ENCODE assay signal across 8 cellular contexts in genomic region chr17:789931-790873, GRCh38. TPM values are rescaled to one million over a fixed set of nuclear protein-coding genes. Genes with fewer than 3 reads are reported as not detected.
DNase-seq lines count a peak whose midpoint lies in the region; ATAC-seq, FAIRE-seq and TF ChIP-seq lines count a peak whose summit lies in the region.
"Not testable (repeated sequence)": the region's sequence is repeated elsewhere in the genome, so short reads cannot be mapped to it uniquely, and the experiment has no call there.

No MANE protein-coding gene starts in this region.

- H4K5ac ChIP-seq in IMR-90 (ENCODE audit: low read depth, low read length), result not testable (repeated sequence)

- not testable (repeated sequence) for H3K4me3 ChIP-seq in IMR-90 (ENCODE audit: insufficient read depth, low read depth, low read length); K562; esophagus muscularis mucosa; liver (ENCODE audit: low read depth in 1 of 3, low read length in 3 of 3)

- not testable (repeated sequence) for H2BK5ac ChIP-seq in IMR-90 (ENCODE audit: low read depth, low read length, poor library complexity, severe bottlenecking)

- not testable (repeated sequence) for H2BK15ac ChIP-seq in IMR-90 (ENCODE audit: low read depth, low read length)

- H2AFZ ChIP-seq in IMR-90 (replicated peaks; ENCODE audit: low read length, poor library complexity); K562 (ENCODE audit: low read depth, low read length): not testable (repeated sequence)

- POLR2A ChIA-PET in IMR-90 (lab: Charles Lee; ENCODE audit: unreplicated experiment); K562 (lab: Yijun Ruan, JAX): not testable (repeated sequence)

- H4K20me1 ChIP-seq in IMR-90 (ENCODE audit: insufficient read depth, low read length), result peaks cover 15% of the 10 kb centered on the region
- not testable (repeated sequence) for H4K20me1 ChIP-seq in K562 (replicated peaks; ENCODE audit: control insufficient read depth, insufficient read depth, low read length)

- H2AK5ac ChIP-seq in IMR-90 (ENCODE audit: low read depth, low read length), result not testable (repeated sequence)

- peak overlapping the region in 1 of 2 experiments; percentile 35; a peak in 1 of 4 replicates for H4K8ac ChIP-seq in IMR-90 (ENCODE audit: low read depth in 2 of 2, low read length in 2 of 2)

- not testable (repeated sequence) for H3K27me3 ChIP-seq in IMR-90 (ENCODE audit: control insufficient read depth, insufficient read depth, low read length); K562 (ENCODE audit: control insufficient read depth in 2 of 2, insufficient read depth in 2 of 2, low read length in 2 of 2); esophagus muscularis mucosa; liver (ENCODE audit: control insufficient read depth in 4 of 4, insufficient read depth in 4 of 4, low read length in 3 of 4)

- not testable (repeated sequence) for H2BK20ac ChIP-seq in IMR-90 (ENCODE audit: low read depth, low read length)

- BruUV-seq in IMR-90 (replicated peaks; lab: Mats Ljungman, UMichigan); K562 (replicated peaks; lab: Mats Ljungman, UMichigan): not testable (repeated sequence)

- not testable (repeated sequence) for TF ChIP-seq POLR2A in IMR-90 (IDR thresholded peaks at IDR 0.05; ENCODE audit: low read depth, low read length); K562 (conservative IDR thresholded peaks at IDR 0.05); esophagus muscularis mucosa (IDR thresholded peaks at IDR 0.05; ENCODE audit: low read depth)

- TF ChIP-seq CTCF in IMR-90 (conservative IDR thresholded peaks at IDR 0.05; ENCODE audit: low read depth, low read length); K562 (IDR thresholded peaks at IDR 0.05 in 2 of 3, conservative IDR thresholded peaks at IDR 0.05 in 1 of 3; ENCODE audit: insufficient read depth in 2 of 3, low read depth in 1 of 3, low read length in 3 of 3); esophagus muscularis mucosa (IDR thresholded peaks at IDR 0.05); liver (IDR thresholded peaks at IDR 0.05; ENCODE audit: low read depth, low read length, missing input control): not testable (repeated sequence)

- peaks cover 27% of the 10 kb centered on the region for H3K36me3 ChIP-seq in IMR-90 (ENCODE audit: control insufficient read depth, insufficient read depth, low read length)
- H3K36me3 ChIP-seq in K562 (ENCODE audit: control insufficient read depth, insufficient read depth, low read length), result peaks cover 58% of the 10 kb centered on the region; the same call in 2 of the 3 replicates
- peaks cover 21 to 61% (median 52%) of the 10 kb centered on the region in 4 donors for H3K36me3 ChIP-seq in esophagus muscularis mucosa
- H3K36me3 ChIP-seq in liver (ENCODE audit: control insufficient read depth in 4 of 4, insufficient read depth in 3 of 4, low read depth in 1 of 4, low read length in 3 of 4), result peaks cover 4 to 37% (median 23%) of the 10 kb centered on the region in 4 donors

- H3K14ac ChIP-seq in IMR-90 (replicated peaks; ENCODE audit: low read depth, low read length), result not testable (repeated sequence)

- 0 out of 2 replicates have a peak overlapping the region, but pooled peaks have one; percentile 35 for H3K4ac ChIP-seq in IMR-90 (ENCODE audit: low read depth, low read length)

- intact Hi-C loops in IMR-90 (cut with micrococcal nuclease) (loop anchor here (10.0 kb wide), 1 partner anchor 115 kb away; no protein-coding TSS in a partner anchor), esophagus muscularis mucosa (cut with DNase I) (loop anchor here (10.0 kb wide), 1 partner anchor 65 kb away; no protein-coding TSS in a partner anchor), left cardiac atrium (cut with DNase I) (loop anchor here in 1 of 2 donors (5.0 to 10.0 kb wide), 2 partner anchors 55 to 267 kb away; no protein-coding TSS in a partner anchor)
- intact Hi-C loops in K562 (cut with micrococcal nuclease); posterior vena cava (cut with DNase I): not testable (repeated sequence)

- dilution Hi-C loops in IMR-90 (cut with HindIII; ENCODE audit: low sequenced_read_pairs, unreplicated experiment), result loop anchor here (25.0 kb wide), 1 partner anchor 197 kb away; the partner anchor contains the start of genes NXN and TIMM22

- CTCF ChIA-PET in IMR-90 (lab: Yijun Ruan, JAX); K562 (lab: Yijun Ruan, JAX; ENCODE audit: low intra/inter-chr PET ratio): not testable (repeated sequence)

- not testable (repeated sequence) for H3K27ac ChIP-seq in IMR-90 (ENCODE audit: insufficient read depth, low read length); K562 (ENCODE audit: extremely low read depth, low read depth, low read length); liver (ENCODE audit: low read depth in 1 of 2, low read length in 2 of 2)
- H3K27ac ChIP-seq in esophagus muscularis mucosa (replicated peaks in 1 of 4), result peak overlapping the region; percentile 38 to 61 (median 57)

- DNase-seq in EH (ENCODE audit: low read depth) (peak; percentile 74), IMR-90 (peak; percentile 23), K562 (ENCODE audit: extremely low read depth in 1 of 4, low spot score in 3 of 4) (peak in 2 of 4 experiments; percentile 32 to 41), left cardiac atrium (peak; percentile 82), posterior vena cava (ENCODE audit: low spot score) (peak; percentile 88), ureter (ENCODE audit: low spot score) (peak; percentile 76)
- DNase-seq in esophagus muscularis mucosa (ENCODE audit: extremely low spot score), result not testable (repeated sequence)

- FAIRE-seq in K562 (lab: Jason Lieb, UNC), result not testable (repeated sequence)

- TF ChIP-seq RAD21 in IMR-90 (IDR thresholded peaks at IDR 0.05; ENCODE audit: low read length); K562 (CRISPR knock-in tag; conservative IDR thresholded peaks at IDR 0.05 in 1 of 2, IDR thresholded peaks at IDR 0.05 in 1 of 2); liver (IDR thresholded peaks at IDR 0.05): not testable (repeated sequence)

- not testable (repeated sequence) for H3K18ac ChIP-seq in IMR-90 (ENCODE audit: low read depth, low read length)

- peak; percentile 34 for ATAC-seq in IMR-90 (ENCODE audit: low read depth)
- ATAC-seq in K562, result not testable (repeated sequence)
- peak; percentile 77 to 79 for ATAC-seq in left cardiac atrium

- not testable (repeated sequence) for H3K9me3 ChIP-seq in IMR-90 (ENCODE audit: control insufficient read depth, insufficient read depth, low read length); K562 (replicated peaks; ENCODE audit: control insufficient read depth, insufficient read depth, low read depth, low read length); esophagus muscularis mucosa; liver (ENCODE audit: control insufficient read depth in 4 of 4, low read length in 3 of 4)

- peaks cover 19 to 45% of the 10 kb centered on the region in 2 experiments for H3K79me1 ChIP-seq in IMR-90 (ENCODE audit: low read depth in 1 of 2, low read length in 2 of 2)

- TF ChIP-seq EP300 in K562 (IDR thresholded peaks at IDR 0.05; ENCODE audit: low read length); esophagus muscularis mucosa (IDR thresholded peaks at IDR 0.05): not testable (repeated sequence)

- not testable (repeated sequence) for H3K56ac ChIP-seq in IMR-90 (ENCODE audit: extremely low read depth, insufficient read depth, low read length)

- H3K9me1 ChIP-seq in IMR-90 (ENCODE audit: insufficient read depth, low read length); K562 (ENCODE audit: control insufficient read depth, insufficient read depth, low read length): not testable (repeated sequence)

- H3K4me2 ChIP-seq in IMR-90 (ENCODE audit: low read depth, low read length); K562 (ENCODE audit: insufficient read depth, low read length): not testable (repeated sequence)

- not testable (repeated sequence) for H2BK120ac ChIP-seq in IMR-90 (ENCODE audit: low read depth, low read length)

- H3K79me2 ChIP-seq in K562 (ENCODE audit: control insufficient read depth, insufficient read depth, low read length), result not testable (repeated sequence)

- not testable (repeated sequence) for H2AK9ac ChIP-seq in IMR-90 (replicated peaks; ENCODE audit: low read depth, low read length, poor library complexity)

- H3K23ac ChIP-seq in IMR-90 (ENCODE audit: low read depth, low read length), result 0 out of 2 replicates have a peak overlapping the region, but pooled peaks have one; percentile 16

- WGBS in IMR-90 (ENCODE audit: extremely low coverage in 2 of 2, insufficient read length in 1 of 2), 2 experiments, result 49% methylated on average over 10 of the region's 38 CpGs; no CpG with 5 or more reads in 1 of the 2 experiments
- 94% methylated on average over 8 of the region's 38 CpGs for WGBS in K562 (ENCODE audit: insufficient coverage, low coverage, missing lambda C conversion rate)
- WGBS in esophagus muscularis mucosa, result 49% methylated on average over 30 of the region's 38 CpGs
- WGBS in liver, result 89% methylated on average over 35 of the region's 38 CpGs

- H3K9ac ChIP-seq in IMR-90 (ENCODE audit: low read depth, low read length); K562 (ENCODE audit: insufficient read depth in 1 of 2, low read depth in 2 of 2, low read length in 2 of 2); liver (ENCODE audit: low read depth in 1 of 2, low read length in 2 of 2): not testable (repeated sequence)

- in situ Hi-C loops in IMR-90 (cut with MboI; ENCODE audit: low sequenced_read_pairs), result loop anchor here (5.0 kb wide), 1 partner anchor 192 kb away; no protein-coding TSS in a partner anchor
- in situ Hi-C loops in K562 (cut with MboI), result loop anchor here (5.0 kb wide), 2 partner anchors 197 to 267 kb away; no protein-coding TSS in a partner anchor

- not testable (repeated sequence) for H4K91ac ChIP-seq in IMR-90 (ENCODE audit: insufficient read depth, low read depth, low read length)

- H3K4me1 ChIP-seq in IMR-90 (ENCODE audit: control insufficient read depth, insufficient read depth, low read length), result peaks cover 11% of the 10 kb centered on the region; the same call in 1 of the 2 replicates
- not testable (repeated sequence) for H3K4me1 ChIP-seq in K562 (replicated peaks in 1 of 2; ENCODE audit: control insufficient read depth in 2 of 2, insufficient read depth in 2 of 2, low read length in 2 of 2); liver (ENCODE audit: control insufficient read depth in 4 of 4, insufficient read depth in 4 of 4, low read length in 3 of 4)
- peaks cover 7 to 52% (median 35%) of the 10 kb centered on the region in 4 donors for H3K4me1 ChIP-seq in esophagus muscularis mucosa

RNA-seq across cellular contexts. Expression of gene MRM3, which starts 8.0 kb away (rescaled TPM):
- total RNA-seq in IMR-90 (2012; rRNA removed), result 15.2 and 16.1 TPM in 2 replicates
- polyA plus RNA-seq in IMR-90 (2012; rRNA removed), result 8.9 and 9.0 TPM in 2 replicates
- 8.3 and 10.0 TPM in 2 replicates for polyA plus RNA-seq in IMR-90 (2012; cell fraction: cytosol; rRNA removed)
- 5.4 and 7.5 TPM in 2 replicates for polyA plus RNA-seq in IMR-90 (2012; cell fraction: nucleus; rRNA removed; ENCODE audit: low replicate concordance)
- 19.2 and 25.8 TPM in 2 replicates for total RNA-seq in K562 (2011; cell fraction: chromatin; rRNA removed; ENCODE audit: low replicate concordance)
- 44.0 and 47.0 TPM in 2 replicates for total RNA-seq in K562 (2011; cell fraction: nucleolus; rRNA removed)
- 23.2 and 27.1 TPM in 2 replicates for total RNA-seq in K562 (2011; cell fraction: nucleoplasm; rRNA removed)
- 24.8 and 40.6 TPM in 2 replicates for total RNA-seq in K562 (2014; rRNA removed)
- total RNA-seq in K562 (2014; rRNA removed; fragmentation: Illumina TruSeq; extraction: Trizol), result 16.4 and 19.4 TPM in 2 replicates
- 18.3 and 19.5 TPM in 2 replicates for total RNA-seq in K562 (2015; rRNA removed; fragmentation: Illumina TruSeq; extraction: Trizol)
- total RNA-seq in K562 (2021), result 21.2 and 23.0 TPM in 2 replicates
- polyA plus RNA-seq in K562 (2011; rRNA removed), result 19.0 and 23.5 TPM in 2 replicates
- polyA plus RNA-seq in K562 (2011; cell fraction: cytosol; rRNA removed), result 15.6 and 17.3 TPM in 2 replicates
- 13.2 and 17.1 TPM in 2 replicates for polyA plus RNA-seq in K562 (2011; cell fraction: nucleus; rRNA removed)
- 11.2 and 20.0 TPM in 2 replicates for polyA plus RNA-seq in K562 (2012)
- 13.6 and 18.1 TPM in 2 replicates for polyA plus RNA-seq in K562 (2014; fragmentation: Illumina TruSeq; extraction: Trizol)
- polyA plus RNA-seq in K562 (2014; fragmentation: Nextera tagmentation; extraction: Ambion mirVana), result 1 to 10 TPM; 2.4 to 3.7 TPM
- 19.4 and 24.4 TPM in 2 replicates for polyA plus RNA-seq in K562 (2014; rRNA removed)
- polyA minus RNA-seq in K562 (2011; rRNA and poly(A)+ RNA removed), result 21.9 and 22.4 TPM in 2 replicates
- polyA minus RNA-seq in K562 (2011; cell fraction: cytosol; rRNA and poly(A)+ RNA removed), result 12.9 and 13.9 TPM in 2 replicates
- polyA minus RNA-seq in K562 (2011; cell fraction: nucleus; rRNA and poly(A)+ RNA removed), result 18.4 and 26.4 TPM in 2 replicates
- total RNA-seq in esophagus muscularis mucosa, result 10 to 100 TPM; 17.4 to 25.9 (median 23.9) TPM
- 10 to 100 TPM; 14.9 to 17.7 TPM for total RNA-seq in left cardiac atrium
- 10 to 100 TPM in 1 of 2 donors, 1 to 10 TPM in 1; 8.5 to 16.9 TPM for total RNA-seq in liver
- 10 to 100 TPM; 13.9 to 17.5 TPM for polyA plus RNA-seq in liver
- 1 to 10 TPM; 7.4 to 7.8 TPM for total RNA-seq in posterior vena cava
- total RNA-seq in ureter, result 10.7 TPM

RNA-seq across cellular contexts. Expression of gene GLOD4, which starts 8.1 kb away (rescaled TPM):
- 26.3 and 41.1 TPM in 2 replicates for total RNA-seq in IMR-90 (2012; rRNA removed)
- 26.5 and 36.7 TPM in 2 replicates for polyA plus RNA-seq in IMR-90 (2012; rRNA removed)
- polyA plus RNA-seq in IMR-90 (2012; cell fraction: cytosol; rRNA removed), result 7.9 and 19.3 TPM in 2 replicates
- 10.6 and 51.9 TPM in 2 replicates for polyA plus RNA-seq in IMR-90 (2012; cell fraction: nucleus; rRNA removed; ENCODE audit: low replicate concordance)
- 41.8 and 82.0 TPM in 2 replicates for total RNA-seq in K562 (2011; cell fraction: chromatin; rRNA removed; ENCODE audit: low replicate concordance)
- 22.0 and 26.6 TPM in 2 replicates for total RNA-seq in K562 (2011; cell fraction: nucleolus; rRNA removed)
- total RNA-seq in K562 (2011; cell fraction: nucleoplasm; rRNA removed), result 56.0 and 74.9 TPM in 2 replicates
- 45.3 and 52.0 TPM in 2 replicates for total RNA-seq in K562 (2014; rRNA removed)
- total RNA-seq in K562 (2014; rRNA removed; fragmentation: Illumina TruSeq; extraction: Trizol), result 52.7 and 61.4 TPM in 2 replicates
- total RNA-seq in K562 (2015; rRNA removed; fragmentation: Illumina TruSeq; extraction: Trizol), result 49.8 and 54.6 TPM in 2 replicates
- 55.2 and 64.9 TPM in 2 replicates for total RNA-seq in K562 (2021)
- 45.6 and 65.9 TPM in 2 replicates for polyA plus RNA-seq in K562 (2011; rRNA removed)
- polyA plus RNA-seq in K562 (2011; cell fraction: cytosol; rRNA removed), result 17.8 and 37.4 TPM in 2 replicates
- 33.7 and 46.6 TPM in 2 replicates for polyA plus RNA-seq in K562 (2011; cell fraction: nucleus; rRNA removed)
- 47.2 and 69.3 TPM in 2 replicates for polyA plus RNA-seq in K562 (2012)
- 67.2 and 67.6 TPM in 2 replicates for polyA plus RNA-seq in K562 (2014; fragmentation: Illumina TruSeq; extraction: Trizol)
- 100 to 1,000 TPM in 1 of 2 experiments, 10 to 100 TPM in 1; 62.3 to 109 TPM for polyA plus RNA-seq in K562 (2014; fragmentation: Nextera tagmentation; extraction: Ambion mirVana)
- polyA plus RNA-seq in K562 (2014; rRNA removed), result 69.2 and 81.7 TPM in 2 replicates
- 42.2 and 59.2 TPM in 2 replicates for polyA minus RNA-seq in K562 (2011; rRNA and poly(A)+ RNA removed)
- polyA minus RNA-seq in K562 (2011; cell fraction: cytosol; rRNA and poly(A)+ RNA removed), result 14.0 and 15.5 TPM in 2 replicates
- polyA minus RNA-seq in K562 (2011; cell fraction: nucleus; rRNA and poly(A)+ RNA removed), result 12.1 and 17.2 TPM in 2 replicates
- 10 to 100 TPM; 25.7 to 73.6 (median 53.9) TPM for total RNA-seq in esophagus muscularis mucosa
- total RNA-seq in left cardiac atrium, result 10 to 100 TPM; 32.7 to 41.1 TPM
- 10 to 100 TPM; 32.1 to 45.9 TPM for total RNA-seq in liver
- 10 to 100 TPM; 26.1 to 50.5 TPM for polyA plus RNA-seq in liver
- 10 to 100 TPM; 40.2 to 41.5 TPM for total RNA-seq in posterior vena cava
- total RNA-seq in ureter, result 72.4 TPM

RNA-seq across cellular contexts. Expression of gene GEMIN4, which starts 38.1 kb away (rescaled TPM):
- total RNA-seq in IMR-90 (2012; rRNA removed) (13.9 and 16.5 TPM in 2 replicates), K562 (2014; rRNA removed) (16.7 and 25.3 TPM in 2 replicates), K562 (2014; rRNA removed; fragmentation: Illumina TruSeq; extraction: Trizol) (6.3 and 8.6 TPM in 2 replicates), K562 (2015; rRNA removed; fragmentation: Illumina TruSeq; extraction: Trizol) (9.4 and 10.5 TPM in 2 replicates), K562 (2021) (36.6 and 38.5 TPM in 2 replicates), esophagus muscularis mucosa (10 to 100 TPM; 15.4 to 21.2 (median 19.0) TPM), left cardiac atrium (10 to 100 TPM; 11.8 to 15.4 TPM), liver (1 to 10 TPM; 6.5 to 7.0 TPM), posterior vena cava (10 to 100 TPM; 12.5 to 13.2 TPM), ureter (26.7 TPM)
- polyA plus RNA-seq in IMR-90 (2012; rRNA removed) (18.3 and 20.4 TPM in 2 replicates), K562 (2011; rRNA removed) (10.8 and 23.4 TPM in 2 replicates), K562 (2014; fragmentation: Illumina TruSeq; extraction: Trizol) (32.1 and 42.5 TPM in 2 replicates), K562 (2014; fragmentation: Nextera tagmentation; extraction: Ambion mirVana) (1 to 10 TPM; 1.8 to 2.3 TPM), K562 (2014; rRNA removed) (14.3 and 15.8 TPM in 2 replicates), liver (1 to 10 TPM; 2.8 to 5.3 TPM)
- polyA plus RNA-seq in IMR-90 (2012; cell fraction: cytosol; rRNA removed), result 13.6 and 16.5 TPM in 2 replicates
- polyA plus RNA-seq in IMR-90 (2012; cell fraction: nucleus; rRNA removed; ENCODE audit: low replicate concordance), result 29.9 and 42.3 TPM in 2 replicates
- total RNA-seq in K562 (2011; cell fraction: chromatin; rRNA removed; ENCODE audit: low replicate concordance), result 30.0 and 64.9 TPM in 2 replicates
- total RNA-seq in K562 (2011; cell fraction: nucleolus; rRNA removed), result 36.8 and 49.5 TPM in 2 replicates
- 43.7 and 49.5 TPM in 2 replicates for total RNA-seq in K562 (2011; cell fraction: nucleoplasm; rRNA removed)
- polyA plus RNA-seq in K562 (2011; cell fraction: cytosol; rRNA removed), result 9.8 and 21.2 TPM in 2 replicates
- polyA plus RNA-seq in K562 (2011; cell fraction: nucleus; rRNA removed), result 22.9 and 38.2 TPM in 2 replicates
- 20.2 and 21.9 TPM in 2 replicates for polyA plus RNA-seq in K562 (2012)
- polyA minus RNA-seq in K562 (2011; rRNA and poly(A)+ RNA removed), result 12.4 and 15.3 TPM in 2 replicates
- 13.9 and 15.2 TPM in 2 replicates for polyA minus RNA-seq in K562 (2011; cell fraction: cytosol; rRNA and poly(A)+ RNA removed)
- 18.6 and 25.3 TPM in 2 replicates for polyA minus RNA-seq in K562 (2011; cell fraction: nucleus; rRNA and poly(A)+ RNA removed)

RNA-seq across cellular contexts. Expression of gene TLCD3A, which starts 57.8 kb away (rescaled TPM):
- total RNA-seq in IMR-90 (2012; rRNA removed), result 14.4 and 15.2 TPM in 2 replicates
- 33.3 and 35.0 TPM in 2 replicates for polyA plus RNA-seq in IMR-90 (2012; rRNA removed)
- polyA plus RNA-seq in IMR-90 (2012; cell fraction: cytosol; rRNA removed), result 23.3 and 36.1 TPM in 2 replicates
- polyA plus RNA-seq in IMR-90 (2012; cell fraction: nucleus; rRNA removed; ENCODE audit: low replicate concordance), result 19.6 and 20.6 TPM in 2 replicates
- 11.0 and 24.6 TPM in 2 replicates for total RNA-seq in K562 (2011; cell fraction: chromatin; rRNA removed; ENCODE audit: low replicate concordance)
- total RNA-seq in K562 (2011; cell fraction: nucleolus; rRNA removed), result 20.4 and 25.5 TPM in 2 replicates
- total RNA-seq in K562 (2011; cell fraction: nucleoplasm; rRNA removed), result 20.2 and 23.2 TPM in 2 replicates
- 7.9 and 10.8 TPM in 2 replicates for total RNA-seq in K562 (2014; rRNA removed)
- total RNA-seq in K562 (2014; rRNA removed; fragmentation: Illumina TruSeq; extraction: Trizol), result 5.6 and 6.5 TPM in 2 replicates
- total RNA-seq in K562 (2015; rRNA removed; fragmentation: Illumina TruSeq; extraction: Trizol), result 6.9 and 7.1 TPM in 2 replicates
- total RNA-seq in K562 (2021), result 8.7 and 9.3 TPM in 2 replicates
- 11.9 and 13.5 TPM in 2 replicates for polyA plus RNA-seq in K562 (2011; rRNA removed)
- 16.7 and 24.3 TPM in 2 replicates for polyA plus RNA-seq in K562 (2011; cell fraction: cytosol; rRNA removed)
- polyA plus RNA-seq in K562 (2011; cell fraction: nucleus; rRNA removed), result 8.0 and 11.5 TPM in 2 replicates
- 9.3 and 10.4 TPM in 2 replicates for polyA plus RNA-seq in K562 (2012)
- 8.2 and 9.4 TPM in 2 replicates for polyA plus RNA-seq in K562 (2014; fragmentation: Illumina TruSeq; extraction: Trizol)
- polyA plus RNA-seq in K562 (2014; fragmentation: Nextera tagmentation; extraction: Ambion mirVana), result 1 to 10 TPM; 1.3 to 1.7 TPM
- polyA plus RNA-seq in K562 (2014; rRNA removed), result 7.3 and 9.4 TPM in 2 replicates
- 12.4 and 20.2 TPM in 2 replicates for polyA minus RNA-seq in K562 (2011; rRNA and poly(A)+ RNA removed)
- 10.1 and 10.3 TPM in 2 replicates for polyA minus RNA-seq in K562 (2011; cell fraction: cytosol; rRNA and poly(A)+ RNA removed)
- 4.4 and 5.2 TPM in 2 replicates for polyA minus RNA-seq in K562 (2011; cell fraction: nucleus; rRNA and poly(A)+ RNA removed)
- total RNA-seq in esophagus muscularis mucosa, result 10 to 100 TPM in 1 of 4 donors, 1 to 10 TPM in 3; 2.1 to 10.8 (median 5.1) TPM
- total RNA-seq in left cardiac atrium, result 1 to 10 TPM; 4.8 to 8.3 TPM
- total RNA-seq in liver, result 1 to 10 TPM; 1.3 to 1.7 TPM
- polyA plus RNA-seq in liver, result 1 to 10 TPM in 1 of 2 donors, under 1 TPM in 1; 0.57 to 2.3 TPM
- 10 to 100 TPM in 1 of 2 donors, 1 to 10 TPM in 1; 9.9 to 10.4 TPM for total RNA-seq in posterior vena cava
- total RNA-seq in ureter, result 38.3 TPM
